19 cellular contexts compared by ENCODE assay signal in genomic region chr7:68438016-68438415, GRCh38.
DNase-seq lines count a peak whose midpoint lies in the region; ATAC-seq, FAIRE-seq and TF ChIP-seq lines count a peak whose summit lies in the region.
"Had no signal": no experiment of that assay in that cellular context is flagged by ENCODE, and none has a peak within 500 bp of the region (broad histone marks: within the 10 kb centered on the region; RNA-seq: fewer than 3 reads in every experiment).

No MANE protein-coding gene starts in this region.

- peak; percentile 28 for FAIRE-seq in A549 (lab: Jason Lieb, UNC)
- FAIRE-seq: GM12892, GM19239, H1, HepG2, HTR-8/SVneo had no signal

- H3K27ac ChIP-seq in A549 (no peak overlapping the region), PC-9 (no peak overlapping the region)

- POLR2A ChIA-PET in A549 (lab: Yijun Ruan, JAX) (no interaction called here), PC-9 (lab: Charles Lee; ENCODE audit: unreplicated experiment) (no interaction called here)

- H3K79me2 ChIP-seq in PC-9 (ENCODE audit: low read depth): no peaks in the 10 kb centered on the region

- TF ChIP-seq CTCF in A549 (IDR thresholded peaks at IDR 0.05) (no peak), PC-9 (conservative IDR thresholded peaks at IDR 0.05) (no peak), GM20000 (IDR thresholded peaks at IDR 0.05; ENCODE audit: extremely low read depth, missing control alignments) (no peak), omental fat pad (IDR thresholded peaks at IDR 0.05) (no peak)

- no peaks in the 10 kb centered on the region for H3K4me1 Mint-ChIP-seq in activated CD8-positive, alpha-beta memory T cell treated with anti-CD3 and anti-CD28 coated beads, Interleukin-2, amount 10 ng/mL, durations not matched to agents 7 days and 5 days
- H3K4me1 Mint-ChIP-seq: B cell had no signal

- H3K4me3 Mint-ChIP-seq in activated CD8-positive, alpha-beta memory T cell treated with anti-CD3 and anti-CD28 coated beads, Interleukin-2, amount 10 ng/mL, durations not matched to agents 7 days and 5 days: no peak overlapping the region
- H3K4me3 Mint-ChIP-seq: B cell; CD8-positive, alpha-beta T cell had no signal

- no peak overlapping the region for H3K4me3 ChIP-seq in A549
- no peak overlapping the region for H3K4me3 ChIP-seq in PC-9
- H3K4me3 ChIP-seq: HAP-1 had no signal

- H3K4me1 ChIP-seq in A549 (0 out of 3 replicates have a peak, but pooled peaks cover 5% of the 10 kb centered on the region), PC-9 (replicated peaks; ENCODE audit: insufficient read depth) (peaks cover 10% of the 10 kb centered on the region; the same call in 1 of the 2 replicates)
- H3K4me1 ChIP-seq: Caco-2, HAP-1 had no signal

- DNase-seq in A549 (ENCODE audit: low read depth in 1 of 2, low spot score in 1 of 2) (peak in 1 of 2 experiments; percentile 28), NCI-H146 treated with DMSO at 0.1 percent for 48 hours (lab: John Stamatoyannopoulos, UW; ENCODE audit: unreplicated experiment) (peak; percentile 69), NCI-H69 (lab: John Stamatoyannopoulos, UW) (peak; percentile 69), PC-9 (peak in 1 of 2 experiments; percentile 76), GM20000 (ENCODE audit: low spot score) (no peak), omental fat pad (ENCODE audit: low spot score) (no peak)
- no peak for DNase-seq in activated CD8-positive, alpha-beta memory T cell treated with anti-CD3 and anti-CD28 coated beads, Interleukin-2, amount 10 ng/mL, durations not matched to agents 7 days and 5 days
- DNase-seq: C1 segment of cervical spinal cord; Caco-2; CD8-positive, alpha-beta T cell; DND-41; GDM1 had no signal

- TF ChIP-seq POLR2A in A549 (IDR thresholded peaks at IDR 0.05; ENCODE audit: low read length): no peak

- CTCF ChIA-PET in A549 (lab: Yijun Ruan, JAX) (no interaction called here), PC-9 (lab: Charles Lee) (interaction anchor here (0.6 kb wide), 1 partner anchor 538 kb away, joined by 14 read pairs; no protein-coding TSS in a partner anchor)
- CTCF ChIA-PET in activated CD8-positive, alpha-beta memory T cell treated with anti-CD3 and anti-CD28 coated beads, Interleukin-2, amount 10 ng/mL, durations not matched to agents 7 days and 5 days (lab: Charles Lee): no interaction called here

- H4K20me1 ChIP-seq in PC-9 (ENCODE audit: insufficient read depth): no peaks in the 10 kb centered on the region

- no peaks in the 10 kb centered on the region for H3K9me2 ChIP-seq in PC-9 (ENCODE audit: insufficient read depth)

- ATAC-seq in A549 (no peak), omental fat pad (ENCODE audit: low FRiP score) (no peak)
- no peak for ATAC-seq in activated CD8-positive, alpha-beta memory T cell treated with anti-CD3 and anti-CD28 coated beads, Interleukin-2, amount 10 ng/mL, durations not matched to agents 7 days and 5 days
- ATAC-seq: CD8-positive, alpha-beta T cell; HepG2 had no signal

- BruUV-seq in PC-9 (replicated peaks; lab: Mats Ljungman, UMichigan): no TSS peak

- H3K27ac Mint-ChIP-seq in activated CD8-positive, alpha-beta memory T cell treated with anti-CD3 and anti-CD28 coated beads, Interleukin-2, amount 10 ng/mL, durations not matched to agents 7 days and 5 days: no peak overlapping the region
- H3K27ac Mint-ChIP-seq: B cell; CD8-positive, alpha-beta T cell had no signal

- H3K4me2 ChIP-seq in A549: no peak overlapping the region
- H3K4me2 ChIP-seq in PC-9: 0 out of 2 replicates have a peak overlapping the region, but pooled peaks have one; percentile 10

- no peaks in the 10 kb centered on the region for H3K27me3 ChIP-seq in PC-9 (ENCODE audit: insufficient read depth, low read depth)

- no peaks in the 10 kb centered on the region for H3F3A ChIP-seq in PC-9 (ENCODE audit: insufficient read depth, low read depth)

- no peak for TF ChIP-seq RAD21 in A549 (conservative IDR thresholded peaks at IDR 0.05 in 1 of 2, IDR thresholded peaks at IDR 0.05 in 1 of 2)

- H3K9me3 Mint-ChIP-seq in activated CD8-positive, alpha-beta memory T cell treated with anti-CD3 and anti-CD28 coated beads, Interleukin-2, amount 10 ng/mL, durations not matched to agents 7 days and 5 days (ENCODE audit: low read depth): peaks cover 15% of the 10 kb centered on the region

- H3K9me3 ChIP-seq in A549: no peaks in the 10 kb centered on the region; the same call in 2 of the 3 replicates
- H3K9me3 ChIP-seq in PC-9 (ENCODE audit: insufficient read depth, low read depth): no peaks in the 10 kb centered on the region
- H3K9me3 ChIP-seq: Caco-2, HAP-1 had no signal

- 2% methylated on average over 2 of the region's 2 CpGs for WGBS in A549 (ENCODE audit: missing lambda C conversion rate)

- H2AFZ ChIP-seq in PC-9: no peak overlapping the region

- no peaks in the 10 kb centered on the region for H3K36me3 ChIP-seq in PC-9 (ENCODE audit: low read depth)
- H3K36me3 ChIP-seq: HAP-1 had no signal

- no peaks in the 10 kb centered on the region for H3K27me3 Mint-ChIP-seq in activated CD8-positive, alpha-beta memory T cell treated with anti-CD3 and anti-CD28 coated beads, Interleukin-2, amount 10 ng/mL, durations not matched to agents 7 days and 5 days
- H3K27me3 Mint-ChIP-seq: B cell had no signal

- no peak for TF ChIP-seq EP300 in A549 (IDR thresholded peaks at IDR 0.05)

- no peaks in the 10 kb centered on the region for H3K36me3 Mint-ChIP-seq in activated CD8-positive, alpha-beta memory T cell treated with anti-CD3 and anti-CD28 coated beads, Interleukin-2, amount 10 ng/mL, durations not matched to agents 7 days and 5 days
- H3K36me3 Mint-ChIP-seq: CD8-positive, alpha-beta T cell had no signal

- intact Hi-C loops in PC-9 (cut with micrococcal nuclease; ENCODE audit: unreplicated experiment): no loop called here

TF ChIP-seq in A549, 52 proteins besides CTCF, POLR2A, EP300 and RAD21:
- TF ChIP-seq E2F6 (IDR thresholded peaks at IDR 0.05; ENCODE audit: borderline replicate concordance, low read depth): no peak
- no peak for TF ChIP-seq RFX5 (IDR thresholded peaks at IDR 0.05)
- peak; percentile 73 for TF ChIP-seq GATA3 (IDR thresholded peaks at IDR 0.05; ENCODE audit: borderline replicate concordance)
TF ChIP-seq in A549: peak in this region for 1.

Comparison
In these comparisons a context has a peak if more than half of its experiments do, and no peak if none do; other contexts are left out.
1. DNase-seq: peak in NCI-H146 treated with DMSO at 0.1 percent for 48 hours (single experiment) and NCI-H69 (single experiment); none in activated CD8-positive, alpha-beta memory T cell treated with anti-CD3 and anti-CD28 coated beads, Interleukin-2, amount 10 ng/mL, durations not matched to agents 7 days and 5 days (single experiment), GM20000 (single experiment) and omental fat pad (single experiment).